33 cellular contexts compared by ENCODE assay signal in genomic region chr5:134892926-134893325, GRCh38.
"Had no signal": no experiment of that assay in that cellular context is flagged by ENCODE, and none has a peak within 500 bp of the region (broad histone marks: within the 10 kb centered on the region; RNA-seq: fewer than 3 reads in every experiment).

No MANE protein-coding gene starts in this region.

- H3K9me3 Mint-ChIP-seq: activated CD4-positive, alpha-beta memory T cell treated with anti-CD3 and anti-CD28 coated beads, Interleukin-2, amount 10 ng/mL, durations not matched to agents 7 days and 5 days; activated naive CD4-positive, alpha-beta T cell treated with anti-CD3 and anti-CD28 coated beads, Interleukin-2, amount 10 ng/mL, durations not matched to agents 7 days and 5 days; activated naive CD8-positive, alpha-beta T cell treated with anti-CD3 and anti-CD28 coated beads, Interleukin-2, amount 50 U/mL, for 24 hours had no signal

- H3K4me1 Mint-ChIP-seq: activated CD8-positive, alpha-beta memory T cell treated with anti-CD3 and anti-CD28 coated beads, Interleukin-2, amount 10 ng/mL, durations not matched to agents 7 days and 5 days; activated naive CD4-positive, alpha-beta T cell treated with anti-CD3 and anti-CD28 coated beads, Interleukin-2, amount 10 ng/mL, durations not matched to agents 7 days and 5 days; activated naive CD8-positive, alpha-beta T cell treated with anti-CD3 and anti-CD28 coated beads, Interleukin-2, amount 50 U/mL, for 24 hours; brain had no signal

- DNase-seq: activated CD4-positive, alpha-beta memory T cell treated with anti-CD3 and anti-CD28 coated beads, Interleukin-2, amount 10 ng/mL, durations not matched to agents 7 days and 5 days; activated CD4-positive, alpha-beta T cell treated with anti-CD3 and anti-CD28 coated beads for 1 hour; activated CD4-positive, alpha-beta T cell treated with anti-CD3 and anti-CD28 coated beads for 48 hours; activated CD4-positive, CD25-positive, alpha-beta regulatory T cell; activated CD8-positive, alpha-beta memory T cell treated with anti-CD3 and anti-CD28 coated beads for 24 hours; activated CD8-positive, alpha-beta memory T cell treated with anti-CD3 and anti-CD28 coated beads, Interleukin-2, amount 10 ng/mL, durations not matched to agents 7 days and 5 days; activated CD8-positive, alpha-beta memory T cell treated with anti-CD3 and anti-CD28 coated beads, Interleukin-2, amount 50 U/mL, for 48 hours; activated effector memory CD4-positive, alpha-beta T cell treated with Interleukin-2 at 50 U/mL for 16 hours; activated naive CD4-positive, alpha-beta T cell treated with anti-CD3 and anti-CD28 coated beads, Interleukin-2, amount 10 ng/mL, durations not matched to agents 7 days and 5 days; activated naive CD8-positive, alpha-beta T cell treated with anti-CD3 and anti-CD28 coated beads, Interleukin-2, amount 50 U/mL, for 24 hours; activated T-cell treated with anti-CD3 and anti-CD28 coated beads, Interleukin-2, amount 50 U/mL, for 48 hours; anterior cingulate cortex; caudate nucleus; cerebellar nuclear complex; Karpas-422; MG63; NCI-H1048; NCI-H1105 treated with DMSO at 0.1 percent for 48 hours; NCI-H1436; NCI-H1694 treated with DMSO at 0.1 percent for 48 hours; NCI-H2029; NCI-H345; NCI-H524 treated with DMSO at 0.1 percent for 48 hours; PC-9; SIG-M5; SW 1271; T-helper 1 cell; T1000; WERI-Rb-1 had no signal

- ATAC-seq: activated CD8-positive, alpha-beta memory T cell treated with anti-CD3 and anti-CD28 coated beads, Interleukin-2, amount 10 ng/mL, durations not matched to agents 7 days and 5 days; activated naive CD8-positive, alpha-beta T cell treated with anti-CD3 and anti-CD28 coated beads, Interleukin-2, amount 50 U/mL, for 24 hours; Right ventricle myocardium inferior had no signal

- H3K4me3 ChIP-seq: MG63, PC-9 had no signal

- H3K27ac ChIP-seq: PC-9, RWPE1, WERI-Rb-1 had no signal

- H3K27me3 Mint-ChIP-seq: activated CD4-positive, alpha-beta memory T cell treated with anti-CD3 and anti-CD28 coated beads, Interleukin-2, amount 10 ng/mL, durations not matched to agents 7 days and 5 days; activated CD8-positive, alpha-beta memory T cell treated with anti-CD3 and anti-CD28 coated beads, Interleukin-2, amount 10 ng/mL, durations not matched to agents 7 days and 5 days; activated naive CD4-positive, alpha-beta T cell treated with anti-CD3 and anti-CD28 coated beads, Interleukin-2, amount 10 ng/mL, durations not matched to agents 7 days and 5 days; activated naive CD8-positive, alpha-beta T cell; activated naive CD8-positive, alpha-beta T cell treated with anti-CD3 and anti-CD28 coated beads, Interleukin-2, amount 50 U/mL, for 24 hours; brain had no signal

- H2AFZ ChIP-seq: PC-9 had no signal

- H3K27ac Mint-ChIP-seq: activated CD4-positive, alpha-beta memory T cell treated with anti-CD3 and anti-CD28 coated beads, Interleukin-2, amount 10 ng/mL, durations not matched to agents 7 days and 5 days; activated CD8-positive, alpha-beta memory T cell treated with anti-CD3 and anti-CD28 coated beads, Interleukin-2, amount 10 ng/mL, durations not matched to agents 7 days and 5 days; activated naive CD8-positive, alpha-beta T cell; activated naive CD8-positive, alpha-beta T cell treated with anti-CD3 and anti-CD28 coated beads, Interleukin-2, amount 50 U/mL, for 24 hours; brain had no signal

- H3K4me3 Mint-ChIP-seq: activated CD4-positive, alpha-beta memory T cell treated with anti-CD3 and anti-CD28 coated beads, Interleukin-2, amount 10 ng/mL, durations not matched to agents 7 days and 5 days; activated CD8-positive, alpha-beta memory T cell treated with anti-CD3 and anti-CD28 coated beads, Interleukin-2, amount 10 ng/mL, durations not matched to agents 7 days and 5 days; activated naive CD4-positive, alpha-beta T cell treated with anti-CD3 and anti-CD28 coated beads, Interleukin-2, amount 10 ng/mL, durations not matched to agents 7 days and 5 days; activated naive CD8-positive, alpha-beta T cell; activated naive CD8-positive, alpha-beta T cell treated with anti-CD3 and anti-CD28 coated beads, Interleukin-2, amount 50 U/mL, for 24 hours; brain had no signal

- H3K27me3 ChIP-seq: MG63 had no signal

- H3K4me2 ChIP-seq: PC-9 had no signal
